In genomic region chr16:79082955-79083354, GRCh38 we compare ENCODE assay signal across 15 cellular contexts.
A peak's percentile ranks its signal among the peaks of the same experiment; 100 is the strongest.
DNase-seq lines count a peak whose midpoint lies in the region; ATAC-seq and TF ChIP-seq lines count a peak whose summit lies in the region.
"Had no signal": no experiment of that assay in that cellular context is flagged by ENCODE, and none has a peak within 500 bp of the region (broad histone marks: within the 10 kb centered on the region; RNA-seq: fewer than 3 reads in every experiment).

No MANE protein-coding gene starts in this region.

- H3K27ac Mint-ChIP-seq in activated CD8-positive, alpha-beta T cell treated with anti-CD3 and anti-CD28 coated beads for 36 hours: peak overlapping the region; percentile 40
- H3K27ac Mint-ChIP-seq in activated CD8-positive, alpha-beta T cell treated with anti-CD3 and anti-CD28 coated beads, Interleukin-2, amount 10 ng/mL, durations not matched to agents 7 days and 5 days: no peak overlapping the region
- H3K27ac Mint-ChIP-seq in stimulated activated effector memory CD8-positive, alpha-beta T cell treated with anti-CD3 and anti-CD28 coated beads, Interleukin-12 subunit alpha, Interleukin-12 subunit beta, amount 100 ng/mL, for 72 hours: peak overlapping the region; percentile 91
- no peak overlapping the region for H3K27ac Mint-ChIP-seq in progenitor cell of endocrine pancreas

- DNase-seq in activated CD8-positive, alpha-beta T cell treated with anti-CD3 and anti-CD28 coated beads for 36 hours: peak; percentile 46
- no peak for DNase-seq in activated CD8-positive, alpha-beta T cell treated with anti-CD3 and anti-CD28 coated beads, Interleukin-2, amount 10 ng/mL, durations not matched to agents 7 days and 5 days
- peak; percentile 31 for DNase-seq in CD1c-positive myeloid dendritic cell (ENCODE audit: extremely low spot score)
- peak; percentile 34 for DNase-seq in NB4 (ENCODE audit: low read depth)
- no peak for DNase-seq in stimulated activated effector memory CD8-positive, alpha-beta T cell treated with anti-CD3 and anti-CD28 coated beads, Interleukin-12 subunit alpha, Interleukin-12 subunit beta, amount 100 ng/mL, for 72 hours (ENCODE audit: low spot score in 2 of 2)
- DNase-seq in progenitor cell of endocrine pancreas (ENCODE audit: low spot score, unreplicated experiment): no peak
- DNase-seq: COR-L47, KBM-7, NCI-H1105, NCI-H1694, NCI-H2107, NCI-H2227 treated with DMSO at 0.1 percent for 48 hours, NCI-H524 had no signal

- peaks cover 43% of the 10 kb centered on the region for H3K4me1 Mint-ChIP-seq in activated CD8-positive, alpha-beta T cell treated with anti-CD3 and anti-CD28 coated beads for 36 hours (ENCODE audit: low read depth)
- H3K4me1 Mint-ChIP-seq in activated CD8-positive, alpha-beta T cell treated with anti-CD3 and anti-CD28 coated beads, Interleukin-2, amount 10 ng/mL, durations not matched to agents 7 days and 5 days (ENCODE audit: low read depth): peaks cover 50% of the 10 kb centered on the region
- H3K4me1 Mint-ChIP-seq in stimulated activated effector memory CD8-positive, alpha-beta T cell treated with anti-CD3 and anti-CD28 coated beads, Interleukin-12 subunit alpha, Interleukin-12 subunit beta, amount 100 ng/mL, for 72 hours: peaks cover 75% of the 10 kb centered on the region
- peaks cover 3% of the 10 kb centered on the region for H3K4me1 Mint-ChIP-seq in progenitor cell of endocrine pancreas (ENCODE audit: low read depth)

- H3K4me3 Mint-ChIP-seq in activated CD8-positive, alpha-beta T cell treated with anti-CD3 and anti-CD28 coated beads for 36 hours: no peak overlapping the region
- H3K4me3 Mint-ChIP-seq in activated CD8-positive, alpha-beta T cell treated with anti-CD3 and anti-CD28 coated beads, Interleukin-2, amount 10 ng/mL, durations not matched to agents 7 days and 5 days: no peak overlapping the region
- H3K4me3 Mint-ChIP-seq in stimulated activated effector memory CD8-positive, alpha-beta T cell treated with anti-CD3 and anti-CD28 coated beads, Interleukin-12 subunit alpha, Interleukin-12 subunit beta, amount 100 ng/mL, for 72 hours: peak overlapping the region; percentile 53
- no peak overlapping the region for H3K4me3 Mint-ChIP-seq in progenitor cell of endocrine pancreas (ENCODE audit: low read depth)

- no peak overlapping the region for H3K4me3 ChIP-seq in NB4 (ENCODE audit: low read depth, low read length)

- intact Hi-C loops in activated CD8-positive, alpha-beta T cell treated with anti-CD3 and anti-CD28 coated beads for 36 hours (cut with micrococcal nuclease): loop anchor here (5.0 to 10.0 kb wide), 2 partner anchors 189 to 522 kb away; partner anchors contain the start of gene MAF

- POLR2A ChIA-PET in activated CD8-positive, alpha-beta T cell treated with anti-CD3 and anti-CD28 coated beads for 36 hours (lab: Charles Lee): no interaction called here
- POLR2A ChIA-PET in activated CD8-positive, alpha-beta T cell treated with anti-CD3 and anti-CD28 coated beads, Interleukin-2, amount 10 ng/mL, durations not matched to agents 7 days and 5 days (lab: Charles Lee): no interaction called here

- no peak for TF ChIP-seq CTCF in activated CD8-positive, alpha-beta T cell treated with anti-CD3 and anti-CD28 coated beads for 36 hours (IDR thresholded peaks at IDR 0.05)
- no peak for TF ChIP-seq CTCF in NB4 (IDR thresholded peaks at IDR 0.05; ENCODE audit: low read depth, low read length)
- no peak for TF ChIP-seq CTCF in progenitor cell of endocrine pancreas (IDR thresholded peaks at IDR 0.05; ENCODE audit: unreplicated experiment)

- H3K36me3 Mint-ChIP-seq in activated CD8-positive, alpha-beta T cell treated with anti-CD3 and anti-CD28 coated beads for 36 hours (ENCODE audit: low read depth): peaks cover 1% of the 10 kb centered on the region
- peaks cover 3% of the 10 kb centered on the region for H3K36me3 Mint-ChIP-seq in activated CD8-positive, alpha-beta T cell treated with anti-CD3 and anti-CD28 coated beads, Interleukin-2, amount 10 ng/mL, durations not matched to agents 7 days and 5 days (ENCODE audit: low read depth)
- no peaks in the 10 kb centered on the region for H3K36me3 Mint-ChIP-seq in stimulated activated effector memory CD8-positive, alpha-beta T cell treated with anti-CD3 and anti-CD28 coated beads, Interleukin-12 subunit alpha, Interleukin-12 subunit beta, amount 100 ng/mL, for 72 hours
- no peaks in the 10 kb centered on the region for H3K36me3 Mint-ChIP-seq in progenitor cell of endocrine pancreas (ENCODE audit: insufficient read depth)

- TF ChIP-seq POLR2A in NB4 (IDR thresholded peaks at IDR 0.05; ENCODE audit: extremely low read depth, insufficient read length): no peak

- ATAC-seq in activated CD8-positive, alpha-beta T cell treated with anti-CD3 and anti-CD28 coated beads for 36 hours: no peak
- no peak for ATAC-seq in activated CD8-positive, alpha-beta T cell treated with anti-CD3 and anti-CD28 coated beads, Interleukin-2, amount 10 ng/mL, durations not matched to agents 7 days and 5 days
- ATAC-seq in stimulated activated effector memory CD8-positive, alpha-beta T cell treated with anti-CD3 and anti-CD28 coated beads, Interleukin-12 subunit alpha, Interleukin-12 subunit beta, amount 100 ng/mL, for 72 hours: peak; percentile 63
- ATAC-seq in GM21447 (IDR thresholded peaks at IDR 0.05; ENCODE audit: unreplicated experiment): no peak
- ATAC-seq: Panc1 had no signal

- CTCF ChIA-PET in activated CD8-positive, alpha-beta T cell treated with anti-CD3 and anti-CD28 coated beads for 36 hours (lab: Charles Lee): interaction anchor here (1.1 kb wide), 1 partner anchor 10 kb away, joined by 5 read pairs; no protein-coding TSS in a partner anchor
- CTCF ChIA-PET in activated CD8-positive, alpha-beta T cell treated with anti-CD3 and anti-CD28 coated beads, Interleukin-2, amount 10 ng/mL, durations not matched to agents 7 days and 5 days (lab: Charles Lee): no interaction called here

- H3K9me3 Mint-ChIP-seq in activated CD8-positive, alpha-beta T cell treated with anti-CD3 and anti-CD28 coated beads for 36 hours: no peaks in the 10 kb centered on the region
- H3K9me3 Mint-ChIP-seq in activated CD8-positive, alpha-beta T cell treated with anti-CD3 and anti-CD28 coated beads, Interleukin-2, amount 10 ng/mL, durations not matched to agents 7 days and 5 days (ENCODE audit: insufficient read depth): no peaks in the 10 kb centered on the region
- H3K9me3 Mint-ChIP-seq in stimulated activated effector memory CD8-positive, alpha-beta T cell treated with anti-CD3 and anti-CD28 coated beads, Interleukin-12 subunit alpha, Interleukin-12 subunit beta, amount 100 ng/mL, for 72 hours: no peaks in the 10 kb centered on the region
- no peaks in the 10 kb centered on the region for H3K9me3 Mint-ChIP-seq in progenitor cell of endocrine pancreas (ENCODE audit: low read depth)

- peaks cover 22% of the 10 kb centered on the region for H3K27me3 Mint-ChIP-seq in activated CD8-positive, alpha-beta T cell treated with anti-CD3 and anti-CD28 coated beads for 36 hours
- H3K27me3 Mint-ChIP-seq in activated CD8-positive, alpha-beta T cell treated with anti-CD3 and anti-CD28 coated beads, Interleukin-2, amount 10 ng/mL, durations not matched to agents 7 days and 5 days (ENCODE audit: low read depth): peaks cover 17% of the 10 kb centered on the region
- no peaks in the 10 kb centered on the region for H3K27me3 Mint-ChIP-seq in progenitor cell of endocrine pancreas

Comparison
In these comparisons a context has a peak if more than half of its experiments do, and no peak if none do; other contexts are left out.
1. DNase-seq: peak in activated CD8-positive, alpha-beta T cell treated with anti-CD3 and anti-CD28 coated beads for 36 hours (single experiment), CD1c-positive myeloid dendritic cell (single experiment) and NB4 (single experiment); none in activated CD8-positive, alpha-beta T cell treated with anti-CD3 and anti-CD28 coated beads, Interleukin-2, amount 10 ng/mL, durations not matched to agents 7 days and 5 days (single experiment), stimulated activated effector memory CD8-positive, alpha-beta T cell treated with anti-CD3 and anti-CD28 coated beads, Interleukin-12 subunit alpha, Interleukin-12 subunit beta, amount 100 ng/mL, for 72 hours (0 of 2) and progenitor cell of endocrine pancreas (single experiment).
2. H3K27ac Mint-ChIP-seq: peak in activated CD8-positive, alpha-beta T cell treated with anti-CD3 and anti-CD28 coated beads for 36 hours (single experiment) and stimulated activated effector memory CD8-positive, alpha-beta T cell treated with anti-CD3 and anti-CD28 coated beads, Interleukin-12 subunit alpha, Interleukin-12 subunit beta, amount 100 ng/mL, for 72 hours (single experiment); none in activated CD8-positive, alpha-beta T cell treated with anti-CD3 and anti-CD28 coated beads, Interleukin-2, amount 10 ng/mL, durations not matched to agents 7 days and 5 days (single experiment) and progenitor cell of endocrine pancreas (single experiment).